Comparison of ENCODE assay signal across 8 cellular contexts in genomic region chr12:26936559-26937442, GRCh38. TPM values are rescaled to one million over a fixed set of nuclear protein-coding genes. Genes with fewer than 3 reads are reported as not detected.
DNase-seq lines count a peak whose midpoint lies in the region; ATAC-seq, FAIRE-seq and TF ChIP-seq lines count a peak whose summit lies in the region.

No MANE protein-coding gene starts in this region.

- peaks cover 49% of the 10 kb centered on the region for H3K4me1 Mint-ChIP-seq in HFFc6 (ENCODE audit: low read depth)
- peaks cover 37% of the 10 kb centered on the region for H3K4me1 Mint-ChIP-seq in activated naive CD8-positive, alpha-beta T cell treated with anti-CD3 and anti-CD28 coated beads, Interleukin-2, amount 10 ng/mL, durations not matched to agents 7 days and 5 days

- peaks cover 10% of the 10 kb centered on the region for H4K20me1 ChIP-seq in HepG2 (ENCODE audit: insufficient read depth, low read length)

- no peaks in the 10 kb centered on the region; a peak in 2 of 5 replicates for H3K27me3 ChIP-seq in HepG2 (ENCODE audit: control insufficient read depth in 1 of 2, insufficient read depth in 2 of 2, low read length in 2 of 2)
- H3K27me3 ChIP-seq in transverse colon = no peaks in the 10 kb centered on the region

- BruUV-seq in HepG2 (replicated peaks; lab: Mats Ljungman, UMichigan) = no TSS peak

- no peak for TF ChIP-seq RAD21 in HepG2 (CRISPR knock-in tag; IDR thresholded peaks at IDR 0.05)

- H3K4me3 ChIP-seq in AG10803 (ENCODE audit: low read length) = peak overlapping the region; percentile 94
- peak overlapping the region; percentile 88 to 99 (median 91) for H3K4me3 ChIP-seq in HepG2 (replicated peaks in 1 of 3; ENCODE audit: insufficient read depth in 1 of 3, low read depth in 2 of 3, low read length in 3 of 3)
- H3K4me3 ChIP-seq in transverse colon = peak overlapping the region; percentile 40 to 88 (median 76)

- peak overlapping the region; percentile 100 for H3K27ac Mint-ChIP-seq in HFFc6
- H3K27ac Mint-ChIP-seq in activated naive CD8-positive, alpha-beta T cell treated with anti-CD3 and anti-CD28 coated beads, Interleukin-2, amount 10 ng/mL, durations not matched to agents 7 days and 5 days = peak overlapping the region; percentile 96

- H3K9ac ChIP-seq in HepG2 (ENCODE audit: insufficient read depth, low read depth, low read length) = peak overlapping the region; percentile 94

- no peak for FAIRE-seq in HepG2 (lab: Jason Lieb, UNC)

- H3K36me3 ChIP-seq in HepG2 (replicated peaks in 1 of 2; ENCODE audit: control insufficient read depth in 1 of 2, insufficient read depth in 2 of 2, low read length in 2 of 2) (peaks cover 1 to 3% of the 10 kb centered on the region in 2 experiments; a peak in 4 of 5 replicates), transverse colon (peaks cover 0 to 7% (median 0%) of the 10 kb centered on the region in 4 donors)

- CTCF ChIA-PET in HepG2 (lab: Yijun Ruan, JAX; ENCODE audit: low intra/inter-chr PET ratio, low total read pairs) = no interaction called here

- peak overlapping the region; percentile 90 for H3K4me2 ChIP-seq in HepG2 (ENCODE audit: low read depth, low read length)

- POLR2A ChIA-PET in activated naive CD8-positive, alpha-beta T cell treated with anti-CD3 and anti-CD28 coated beads, Interleukin-2, amount 10 ng/mL, durations not matched to agents 7 days and 5 days (lab: Charles Lee) = interaction anchor here (0.6 to 0.9 kb wide), 3 partner anchors 77 to 85 kb away, joined by 3 to 4 read pairs (median 3); partner anchors contain the start of genes MED21 and TM7SF3
- POLR2A ChIA-PET in HepG2 (lab: Yijun Ruan, JAX) = no interaction called here

- H3K4me1 ChIP-seq in HepG2 (ENCODE audit: insufficient read depth, low read length) (peaks cover 43% of the 10 kb centered on the region), transverse colon (peaks cover 6 to 47% (median 34%) of the 10 kb centered on the region in 4 donors)

- no peak overlapping the region for H2AFZ ChIP-seq in HepG2 (ENCODE audit: low read length)

- intact Hi-C loops in HepG2 (cut with micrococcal nuclease; ENCODE audit: unreplicated experiment) = loop anchor here (5.0 kb wide), 1 partner anchor 50 kb away; no protein-coding TSS in a partner anchor
- intact Hi-C loops in transverse colon (cut with DNase I; ENCODE audit: low total_unique reads) = loop anchor here (5.0 kb wide), 1 partner anchor 76 kb away; the partner anchor contains the start of gene TM7SF3

- H3K27ac ChIP-seq in HepG2 (ENCODE audit: extremely low read length, insufficient read depth, low read length) (peak overlapping the region; percentile 92), transverse colon (peak overlapping the region; percentile 93 to 97 (median 94))

- TF ChIP-seq CTCF in AG10803 (conservative IDR thresholded peaks at IDR 0.05; ENCODE audit: low read length) (no peak), HFFc6 (IDR thresholded peaks at IDR 0.05) (no peak), HepG2 (CRISPR knock-in tag; IDR thresholded peaks at IDR 0.05) (no peak), transverse colon (IDR thresholded peaks at IDR 0.05) (no peak)

- no peak for ATAC-seq in activated naive CD8-positive, alpha-beta T cell treated with anti-CD3 and anti-CD28 coated beads, Interleukin-2, amount 10 ng/mL, durations not matched to agents 7 days and 5 days (ENCODE audit: low read depth)
- no peak for ATAC-seq in HepG2
- ATAC-seq in HG03442 (IDR thresholded peaks at IDR 0.05; ENCODE audit: unreplicated experiment) = no peak

- peaks cover 64% of the 10 kb centered on the region for H3K79me2 ChIP-seq in HepG2 (ENCODE audit: insufficient read depth, low read length)

- WGBS in HepG2 (ENCODE audit: low lambda C conversion rate) = 6% methylated on average over 8 of the region's 8 CpGs
- 8 to 9% methylated on average over 6 to 8 of the region's 8 CpGs for WGBS in transverse colon (ENCODE audit: low coverage in 1 of 2), 2 donors

- TF ChIP-seq EP300 in HepG2 (IDR thresholded peaks at IDR 0.05; ENCODE audit: low read depth in 2 of 2, low read length in 2 of 2) = no peak
- TF ChIP-seq EP300 in HepG2 (CRISPR knock-in tag; IDR thresholded peaks at IDR 0.05; ENCODE audit: borderline replicate concordance) = no peak
- TF ChIP-seq EP300 in transverse colon (IDR thresholded peaks at IDR 0.05; ENCODE audit: low read depth) = no peak

- H3K4me3 Mint-ChIP-seq in HFFc6 = peak overlapping the region; percentile 96
- peak overlapping the region; percentile 94 for H3K4me3 Mint-ChIP-seq in activated naive CD8-positive, alpha-beta T cell treated with anti-CD3 and anti-CD28 coated beads, Interleukin-2, amount 10 ng/mL, durations not matched to agents 7 days and 5 days

- peaks cover 12% of the 10 kb centered on the region for H3K36me3 Mint-ChIP-seq in HFFc6 (ENCODE audit: low read depth)
- H3K36me3 Mint-ChIP-seq in activated naive CD8-positive, alpha-beta T cell treated with anti-CD3 and anti-CD28 coated beads, Interleukin-2, amount 10 ng/mL, durations not matched to agents 7 days and 5 days = peaks cover 31% of the 10 kb centered on the region

- in situ Hi-C loops in HepG2 (cut with HindIII; ENCODE audit: extremely low pct_ligation_motif_present, low pct_unique_long_range_greater_than_20kb) (loop anchor here (5.0 kb wide), 1 partner anchor 76 kb away; the partner anchor contains the start of gene TM7SF3), transverse colon (cut with MboI; ENCODE audit: low pct_ligation_motif_present in 1 of 4, low pct_unique_long_range_greater_than_20kb in 1 of 4, low sequenced_read_pairs in 3 of 4) (no loop called here)

- H3K9me3 Mint-ChIP-seq in HFFc6 = no peaks in the 10 kb centered on the region
- H3K9me3 Mint-ChIP-seq in activated naive CD8-positive, alpha-beta T cell treated with anti-CD3 and anti-CD28 coated beads, Interleukin-2, amount 10 ng/mL, durations not matched to agents 7 days and 5 days = no peaks in the 10 kb centered on the region

- H3K9me3 ChIP-seq in HepG2 (ENCODE audit: low read length) (no peaks in the 10 kb centered on the region), transverse colon (no peaks in the 10 kb centered on the region)

- H3K27me3 Mint-ChIP-seq in HFFc6 (ENCODE audit: insufficient read depth) = peaks cover 3% of the 10 kb centered on the region
- H3K27me3 Mint-ChIP-seq in activated naive CD8-positive, alpha-beta T cell treated with anti-CD3 and anti-CD28 coated beads, Interleukin-2, amount 10 ng/mL, durations not matched to agents 7 days and 5 days = no peaks in the 10 kb centered on the region

- DNase-seq in AG10803 (ENCODE audit: low read depth) (no peak), HFFc6 (no peak), HepG2 (ENCODE audit: low spot score) (no peak), transverse colon (no peak), HuH-7.5 (ENCODE audit: low spot score) (no peak), NCI-H1436 (lab: John Stamatoyannopoulos, UW) (no peak)
- no peak for DNase-seq in activated naive CD8-positive, alpha-beta T cell treated with anti-CD3 and anti-CD28 coated beads, Interleukin-2, amount 10 ng/mL, durations not matched to agents 7 days and 5 days

- TF ChIP-seq POLR2A in HepG2 (IDR thresholded peaks at IDR 0.05; ENCODE audit: insufficient read depth in 1 of 2, low read depth in 2 of 2, low read length in 2 of 2) (no peak), transverse colon (IDR thresholded peaks at IDR 0.05) (no peak)

RNA-seq across cellular contexts. Expression of gene INTS13, which starts 1.0 kb away (rescaled TPM):
- 10 to 100 TPM; 26.8 to 35.9 (median 28.1) TPM for total RNA-seq in HFFc6 (2021; fragmentation: NEBNext Ultra II Directional; extraction: Animal tissue kit (Norgen Biotek cat#: 25700))
- 10 to 100 TPM; 42.4 to 44.6 TPM for total RNA-seq in activated naive CD8-positive, alpha-beta T cell treated with anti-CD3 and anti-CD28 coated beads, Interleukin-2, amount 10 ng/mL, durations not matched to agents 7 days and 5 days
- 43.7 and 62.3 TPM in 2 replicates for total RNA-seq in HepG2 (2016; rRNA removed; fragmentation: Illumina TruSeq; extraction: Trizol)
- 15.8 and 15.9 TPM in 2 replicates for total RNA-seq in HepG2 (2016; cell fraction: cytosol; rRNA removed; fragmentation: Illumina TruSeq; extraction: Trizol; ENCODE audit: low read depth)
- 47.2 and 64.6 TPM in 2 replicates for total RNA-seq in HepG2 (2016; cell fraction: insoluble cytoplasmic fraction; rRNA removed; fragmentation: Illumina TruSeq; extraction: Trizol)
- 27.4 and 28.5 TPM in 2 replicates for total RNA-seq in HepG2 (2016; cell fraction: membrane; rRNA removed; fragmentation: Illumina TruSeq; extraction: Trizol)
- total RNA-seq in HepG2 (2016; cell fraction: nucleus; rRNA removed; fragmentation: Illumina TruSeq; extraction: Trizol) = 28.7 and 30.6 TPM in 2 replicates
- polyA plus RNA-seq in HepG2 (2011; rRNA removed) = 11.4 and 16.3 TPM in 2 replicates
- polyA plus RNA-seq in HepG2 (2011; cell fraction: cytosol; rRNA removed) = 4.8 and 7.6 TPM in 2 replicates
- 5.5 and 7.5 TPM in 2 replicates for polyA plus RNA-seq in HepG2 (2011; cell fraction: nucleus; rRNA removed)
- 20.3 and 21.4 TPM in 2 replicates for polyA plus RNA-seq in HepG2 (2012)
- polyA plus RNA-seq in HepG2 (2016; cell fraction: cytosol; fragmentation: Illumina TruSeq; extraction: Trizol; ENCODE audit: low read depth) = 6.9 and 8.4 TPM in 2 replicates
- 56.6 and 67.3 TPM in 2 replicates for polyA plus RNA-seq in HepG2 (2016; cell fraction: insoluble cytoplasmic fraction; fragmentation: Illumina TruSeq; extraction: Trizol; ENCODE audit: low read depth)
- 19.7 and 20.4 TPM in 2 replicates for polyA plus RNA-seq in HepG2 (2016; cell fraction: membrane; fragmentation: Illumina TruSeq; extraction: Trizol; ENCODE audit: low read depth)
- 33.4 and 38.6 TPM in 2 replicates for polyA plus RNA-seq in HepG2 (2016; cell fraction: nucleus; fragmentation: Illumina TruSeq; extraction: Trizol; ENCODE audit: insufficient read depth, low read depth)
- polyA minus RNA-seq in HepG2 (2011; rRNA and poly(A)+ RNA removed; ENCODE audit: low replicate concordance) = 13.8 and 31.5 TPM in 2 replicates
- polyA minus RNA-seq in HepG2 (2011; cell fraction: cytosol; rRNA and poly(A)+ RNA removed) = 21.8 and 31.2 TPM in 2 replicates
- 34.6 TPM in 2 replicates for polyA minus RNA-seq in HepG2 (2011; cell fraction: nucleus; rRNA and poly(A)+ RNA removed)
- 100 to 1,000 TPM in 1 of 4 donors, 10 to 100 TPM in 2, 1 to 10 TPM in 1; 6.4 to 120 (median 15.7) TPM for total RNA-seq in transverse colon

RNA-seq across cellular contexts. Expression of gene FGFR1OP2, which starts 1.5 kb away (rescaled TPM):
- total RNA-seq in HFFc6 (2021; fragmentation: NEBNext Ultra II Directional; extraction: Animal tissue kit (Norgen Biotek cat#: 25700)) = 10 to 100 TPM; 37.0 to 44.2 (median 39.5) TPM
- 100 to 1,000 TPM; 102 to 105 TPM for total RNA-seq in activated naive CD8-positive, alpha-beta T cell treated with anti-CD3 and anti-CD28 coated beads, Interleukin-2, amount 10 ng/mL, durations not matched to agents 7 days and 5 days
- total RNA-seq in HepG2 (2016; rRNA removed; fragmentation: Illumina TruSeq; extraction: Trizol) (38.1 and 47.3 TPM in 2 replicates), transverse colon (10 to 100 TPM; 13.7 to 85.4 (median 43.9) TPM)
- 74.9 and 87.6 TPM in 2 replicates for total RNA-seq in HepG2 (2016; cell fraction: cytosol; rRNA removed; fragmentation: Illumina TruSeq; extraction: Trizol; ENCODE audit: low read depth)
- 40.6 and 49.8 TPM in 2 replicates for total RNA-seq in HepG2 (2016; cell fraction: insoluble cytoplasmic fraction; rRNA removed; fragmentation: Illumina TruSeq; extraction: Trizol)
- total RNA-seq in HepG2 (2016; cell fraction: membrane; rRNA removed; fragmentation: Illumina TruSeq; extraction: Trizol) = 69.6 and 77.6 TPM in 2 replicates
- total RNA-seq in HepG2 (2016; cell fraction: nucleus; rRNA removed; fragmentation: Illumina TruSeq; extraction: Trizol) = 22.8 and 26.2 TPM in 2 replicates
- polyA plus RNA-seq in HepG2 (2011; rRNA removed) = 16.7 and 18.3 TPM in 2 replicates
- 12.5 and 15.9 TPM in 2 replicates for polyA plus RNA-seq in HepG2 (2011; cell fraction: cytosol; rRNA removed)
- polyA plus RNA-seq in HepG2 (2011; cell fraction: nucleus; rRNA removed) = 13.7 and 17.5 TPM in 2 replicates
- polyA plus RNA-seq in HepG2 (2012) = 24.1 and 27.9 TPM in 2 replicates
- 93.1 and 127 TPM in 2 replicates for polyA plus RNA-seq in HepG2 (2016; cell fraction: cytosol; fragmentation: Illumina TruSeq; extraction: Trizol; ENCODE audit: low read depth)
- 47.7 and 50.5 TPM in 2 replicates for polyA plus RNA-seq in HepG2 (2016; cell fraction: insoluble cytoplasmic fraction; fragmentation: Illumina TruSeq; extraction: Trizol; ENCODE audit: low read depth)
- 64.2 and 76.0 TPM in 2 replicates for polyA plus RNA-seq in HepG2 (2016; cell fraction: membrane; fragmentation: Illumina TruSeq; extraction: Trizol; ENCODE audit: low read depth)
- 34.1 and 35.2 TPM in 2 replicates for polyA plus RNA-seq in HepG2 (2016; cell fraction: nucleus; fragmentation: Illumina TruSeq; extraction: Trizol; ENCODE audit: insufficient read depth, low read depth)
- 9.1 and 14.6 TPM in 2 replicates for polyA minus RNA-seq in HepG2 (2011; rRNA and poly(A)+ RNA removed; ENCODE audit: low replicate concordance)
- 16.0 and 17.1 TPM in 2 replicates for polyA minus RNA-seq in HepG2 (2011; cell fraction: cytosol; rRNA and poly(A)+ RNA removed)
- polyA minus RNA-seq in HepG2 (2011; cell fraction: nucleus; rRNA and poly(A)+ RNA removed) = 42.7 and 50.1 TPM in 2 replicates
